In genomic region chr13:31049833-31050232, GRCh38 we compare ENCODE assay signal across 24 cellular contexts.
"Had no signal": no experiment of that assay in that cellular context is flagged by ENCODE, and none has a peak within 500 bp of the region (broad histone marks: within the 10 kb centered on the region; RNA-seq: fewer than 3 reads in every experiment).

No MANE protein-coding gene starts in this region.

- H3K9me3 ChIP-seq: esophagus squamous epithelium, right atrium auricular region, spleen, uterus had no signal

- ATAC-seq: naive thymus-derived CD4-positive, alpha-beta T cell had no signal

- H3K9me3 Mint-ChIP-seq: activated naive CD4-positive, alpha-beta T cell treated with anti-CD3 and anti-CD28 coated beads, Interleukin-2, amount 50 U/mL, for 24 hours; activated naive CD8-positive, alpha-beta T cell treated with anti-CD3 and anti-CD28 coated beads, Interleukin-2, amount 50 U/mL, for 24 hours; activated T-cell treated with anti-CD3 and anti-CD28 coated beads, Interleukin-2, amount 50 U/mL, for 4 hours; activated T-helper 17 cell treated with anti-CD3 and anti-CD28 coated beads, Interleukin-2, amount 50 U/mL, for 72 hours; type B pancreatic cell had no signal

- H3K4me3 ChIP-seq: cardiac muscle cell, esophagus squamous epithelium, hepatocyte, right atrium auricular region, spleen, uterus had no signal

- H3K27me3 Mint-ChIP-seq: activated naive CD4-positive, alpha-beta T cell treated with anti-CD3 and anti-CD28 coated beads, Interleukin-2, amount 50 U/mL, for 24 hours; brain had no signal

- H3K27ac Mint-ChIP-seq: activated naive CD4-positive, alpha-beta T cell treated with anti-CD3 and anti-CD28 coated beads, Interleukin-2, amount 50 U/mL, for 24 hours; activated naive CD8-positive, alpha-beta T cell treated with anti-CD3 and anti-CD28 coated beads, Interleukin-2, amount 50 U/mL, for 24 hours; activated T-helper 17 cell treated with anti-CD3 and anti-CD28 coated beads, Interleukin-2, amount 50 U/mL, for 72 hours; naive thymus-derived CD4-positive, alpha-beta T cell; type B pancreatic cell had no signal

- H3K9ac ChIP-seq: parathyroid adenoma had no signal

- H3K36me3 Mint-ChIP-seq: activated naive CD4-positive, alpha-beta T cell treated with anti-CD3 and anti-CD28 coated beads, Interleukin-2, amount 50 U/mL, for 24 hours; brain; naive thymus-derived CD4-positive, alpha-beta T cell; type B pancreatic cell had no signal

- H3K27me3 ChIP-seq: hepatocyte, right atrium auricular region, uterus had no signal

- H3K4me1 ChIP-seq: uterus had no signal

- H3K4me3 Mint-ChIP-seq: activated naive CD4-positive, alpha-beta T cell treated with anti-CD3 and anti-CD28 coated beads, Interleukin-2, amount 50 U/mL, for 24 hours; activated naive CD8-positive, alpha-beta T cell treated with anti-CD3 and anti-CD28 coated beads, Interleukin-2, amount 50 U/mL, for 24 hours; activated T-cell treated with anti-CD3 and anti-CD28 coated beads, Interleukin-2, amount 50 U/mL, for 4 hours; activated T-helper 17 cell treated with anti-CD3 and anti-CD28 coated beads, Interleukin-2, amount 50 U/mL, for 72 hours; brain; naive thymus-derived CD4-positive, alpha-beta T cell; type B pancreatic cell had no signal

- H3K27ac ChIP-seq: cardiac muscle cell, epithelial cell of prostate, esophagus squamous epithelium, hepatocyte, parathyroid adenoma, right atrium auricular region, spleen, uterus, VCaP had no signal

- DNase-seq: activated CD4-positive, alpha-beta T cell treated with anti-CD3 and anti-CD28 coated beads for 4 hours; activated CD4-positive, alpha-beta T cell treated with anti-CD3 and anti-CD28 coated beads, Interleukin-2, amount 50 U/mL, for 4 hours; activated gamma-delta T cell treated with Interleukin-2 at 50 U/mL for 16 hours; activated naive CD8-positive, alpha-beta T cell treated with anti-CD3 and anti-CD28 coated beads, Interleukin-2, amount 50 U/mL, for 24 hours; activated T-cell treated with anti-CD3 and anti-CD28 coated beads, Interleukin-2, amount 50 U/mL, for 4 hours; anterior cingulate cortex; esophagus squamous epithelium; foreskin melanocyte; left cardiac atrium; midbrain; naive thymus-derived CD4-positive, alpha-beta T cell; spleen; stimulated activated naive CD4-positive, alpha-beta T cell; uterus had no signal

- H3K36me3 ChIP-seq: cardiac muscle cell, esophagus squamous epithelium, right atrium auricular region, spleen, uterus had no signal
